ENCODE assay signal across 35 cellular contexts in genomic region chr11:64622681-64623080, GRCh38. TPM values are rescaled to one million over a fixed set of nuclear protein-coding genes. Genes with fewer than 3 reads are reported as not detected.
"Had no signal": no experiment of that assay in that cellular context is flagged by ENCODE, and none has a peak within 500 bp of the region (broad histone marks: within the 10 kb centered on the region; RNA-seq: fewer than 3 reads in every experiment).

No MANE protein-coding gene starts in this region.

- H3K27me3 ChIP-seq: heart left ventricle, neural progenitor cell, ovary, right atrium auricular region, right lobe of liver, suprapubic skin, tibial artery, uterus had no signal

- H3K9me3 ChIP-seq: heart left ventricle, left ventricle myocardium inferior, mucosa of descending colon, ovary, right atrium auricular region, right lobe of liver, suprapubic skin, thoracic aorta, tibial artery, uterus had no signal

- H3K4me1 ChIP-seq: tibial artery had no signal

- ATAC-seq: heart left ventricle; mucosa of descending colon; naive thymus-derived CD4-positive, alpha-beta T cell; right lobe of liver; stimulated activated memory B cell treated with anti-CD40 and anti-IgM and Interleukin-4, amounts not matched to agents 10 μg/mL and 1 μg/mL and 100 μg/mL, for 72 hours had no signal

- DNase-seq: heart left ventricle; hypothalamus; islet precursor cell; left ventricle myocardium inferior; mesendoderm; mucosa of descending colon; naive thymus-derived CD4-positive, alpha-beta T cell; ovary; right lobe of liver; stimulated activated CD4-positive, alpha-beta T cell treated with anti-CD3 and anti-CD28 coated beads, Interleukin-1b, Interleukin-23, amount 100 ng/mL, for 48 hours; stimulated activated CD4-positive, alpha-beta T cell treated with anti-CD3 and anti-CD28 coated beads, Interleukin-2, amount 100 ng/mL, for 48 hours; stimulated activated CD4-positive, alpha-beta T cell treated with anti-CD3 and anti-CD28 coated beads, Interleukin-4, amount 100 ng/mL, for 4 hours; stimulated activated CD8-positive, alpha-beta memory T cell treated with anti-CD3 and anti-CD28 coated beads, Interleukin-4, amount 100 ng/mL, for 48 hours; stimulated activated naive CD4-positive, alpha-beta T cell treated with Interleukin-2 at 50 U/mL for 16 hours; tibial artery; uterus had no signal

- H3K9ac ChIP-seq: neural progenitor cell had no signal

- H3K27ac Mint-ChIP-seq: mesothelial cell of epicardium; natural killer cell treated with Interleukin-12 subunit alpha and Interleukin-12 subunit beta and Interleukin-15 and Interleukin-18, amount 100 ng/mL, for 72 hours; stimulated activated memory B cell treated with anti-CD40 and anti-IgM and Interleukin-4, amounts not matched to agents 10 μg/mL and 1 μg/mL and 100 μg/mL, for 72 hours; type B pancreatic cell had no signal

- H3K4me3 Mint-ChIP-seq: mesothelial cell of epicardium; naive thymus-derived CD4-positive, alpha-beta T cell; natural killer cell treated with Interleukin-12 subunit alpha and Interleukin-12 subunit beta and Interleukin-15 and Interleukin-18, amount 100 ng/mL, for 72 hours; stimulated activated memory B cell treated with anti-CD40 and anti-IgM and Interleukin-4, amounts not matched to agents 10 μg/mL and 1 μg/mL and 100 μg/mL, for 72 hours; type B pancreatic cell had no signal

- H3K9me3 Mint-ChIP-seq: mesothelial cell of epicardium; naive thymus-derived CD4-positive, alpha-beta T cell; natural killer cell treated with Interleukin-12 subunit alpha and Interleukin-12 subunit beta and Interleukin-15 and Interleukin-18, amount 100 ng/mL, for 72 hours; neural progenitor cell; stimulated activated memory B cell treated with anti-CD40 and anti-IgM and Interleukin-4, amounts not matched to agents 10 μg/mL and 1 μg/mL and 100 μg/mL, for 72 hours; type B pancreatic cell had no signal

- H3K36me3 Mint-ChIP-seq: mesothelial cell of epicardium; naive thymus-derived CD4-positive, alpha-beta T cell; natural killer cell treated with Interleukin-12 subunit alpha and Interleukin-12 subunit beta and Interleukin-15 and Interleukin-18, amount 100 ng/mL, for 72 hours; stimulated activated memory B cell treated with anti-CD40 and anti-IgM and Interleukin-4, amounts not matched to agents 10 μg/mL and 1 μg/mL and 100 μg/mL, for 72 hours; type B pancreatic cell had no signal

- H3K36me3 ChIP-seq: heart left ventricle, left ventricle myocardium inferior, neural progenitor cell, ovary, right atrium auricular region, right lobe of liver, suprapubic skin, uterus had no signal

- H3K27me3 Mint-ChIP-seq: naive thymus-derived CD4-positive, alpha-beta T cell; natural killer cell treated with Interleukin-12 subunit alpha and Interleukin-12 subunit beta and Interleukin-15 and Interleukin-18, amount 100 ng/mL, for 72 hours; stimulated activated memory B cell treated with anti-CD40 and anti-IgM and Interleukin-4, amounts not matched to agents 10 μg/mL and 1 μg/mL and 100 μg/mL, for 72 hours had no signal

- H2AFZ ChIP-seq: neural progenitor cell had no signal

- H3K27ac ChIP-seq: heart left ventricle, left ventricle myocardium inferior, neural progenitor cell, right atrium auricular region, right lobe of liver, suprapubic skin, thoracic aorta, tibial artery, uterus had no signal

- H3K4me3 ChIP-seq: heart left ventricle, left ventricle myocardium inferior, lung, mucosa of descending colon, neural progenitor cell, ovary, right atrium auricular region, right lobe of liver, smooth muscle cell, suprapubic skin, thoracic aorta, tibial artery, uterus had no signal

- H3K4me2 ChIP-seq: neural progenitor cell, smooth muscle cell had no signal

RNA-seq across cellular contexts. Expression of gene SLC22A12, which starts 31.7 kb away (rescaled TPM):
- total RNA-seq: heart left ventricle; kidney epithelial cell; left ventricle myocardium inferior; lower leg skin; lung; mesothelial cell of epicardium; mucosa of descending colon; myocyte; naive thymus-derived CD4-positive, alpha-beta T cell; natural killer cell treated with Interleukin-12 subunit alpha and Interleukin-12 subunit beta and Interleukin-15 and Interleukin-18, amount 100 ng/mL, for 72 hours; ovary; progenitor cell of endocrine pancreas; pulmonary artery endothelial cell; renal cortical epithelial cell; right atrium auricular region; skeletal muscle tissue; smooth muscle cell; subcutaneous adipose tissue; suprapubic skin; thoracic aorta; ureter; uterus had no signal
- polyA plus RNA-seq: heart left ventricle; lung; naive thymus-derived CD4-positive, alpha-beta T cell; ovary; smooth muscle cell had no signal
